1 cellular context compared by ENCODE assay signal in genomic region chr17:8015957-8016631, GRCh38.
TF ChIP-seq lines count a peak whose summit lies in the region.

No MANE protein-coding gene starts in this region.

TF ChIP-seq in H1, 55 proteins besides CTCF, POLR2A, EP300 and RAD21 (continued from another document):
- TF ChIP-seq SP4 (IDR thresholded peaks at IDR 0.05; ENCODE audit: low read length) (no peak), TAF1 (IDR thresholded peaks at IDR 0.05; ENCODE audit: low read depth, low read length) (0 out of 2 replicates have a peak, but pooled peaks have one; percentile 11), KDM5A (IDR thresholded peaks at IDR 0.05; ENCODE audit: low read length) (no peak), HDAC2 (IDR thresholded peaks at IDR 0.05; ENCODE audit: borderline replicate concordance in 1 of 2, low read depth in 2 of 2, low read length in 2 of 2) (no peak), ASH2L (IDR thresholded peaks at IDR 0.05; ENCODE audit: low read length) (peak; percentile 60)
